ENCODE assay signal across 1 cellular context in the genomic region with DNA sequence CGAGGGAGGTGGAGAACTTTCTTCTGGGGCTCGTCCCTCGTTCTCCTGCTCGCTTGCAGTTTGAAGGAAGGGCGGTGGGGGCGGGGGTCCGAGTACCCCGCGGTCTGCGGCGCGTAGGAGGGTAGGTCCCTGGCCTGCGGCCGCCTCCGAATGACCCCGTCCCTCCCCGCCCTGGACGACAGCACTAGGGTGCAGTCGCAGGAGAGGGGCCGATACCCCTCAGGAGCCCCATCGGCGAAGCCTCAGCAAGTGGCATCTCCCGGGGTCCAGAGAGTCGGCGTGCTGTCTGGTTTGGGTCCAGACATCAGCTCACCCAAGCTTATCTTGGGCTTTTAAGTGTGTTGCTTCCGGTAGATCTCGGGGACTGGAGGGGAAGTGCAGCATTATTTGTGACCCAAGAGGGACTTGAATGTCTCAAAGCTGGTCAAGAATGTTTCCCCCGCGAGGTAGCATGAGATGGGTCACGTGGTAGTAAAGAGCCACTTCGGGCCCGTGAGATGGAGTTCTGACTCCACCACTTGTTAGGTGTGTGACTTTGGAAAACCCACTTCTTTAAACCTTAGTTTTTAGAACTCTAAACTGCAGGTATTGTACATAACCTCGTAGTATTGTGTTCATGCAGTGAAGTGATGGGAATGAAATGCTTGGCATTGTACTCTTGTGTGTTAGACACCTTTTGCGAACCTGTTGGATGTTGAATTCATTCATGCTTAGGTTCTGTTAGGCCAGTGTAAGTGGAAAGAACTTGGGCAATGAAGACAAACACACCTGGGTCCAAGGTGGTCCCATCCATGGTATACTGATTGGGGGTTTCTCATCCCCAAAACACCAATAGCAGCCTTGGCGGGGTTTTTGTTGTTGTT.
TF ChIP-seq lines count a peak whose summit lies in the region.

No MANE protein-coding gene starts in this region.

TF ChIP-seq in HCT116, 20 proteins besides CTCF, POLR2A, EP300 and RAD21:
- no peak for TF ChIP-seq FOSL1 (IDR thresholded peaks at IDR 0.05; ENCODE audit: low read depth)
TF ChIP-seq in HCT116: peak in this region for 0.
